Comparison of ENCODE assay signal across 8 cellular contexts in the genomic region with DNA sequence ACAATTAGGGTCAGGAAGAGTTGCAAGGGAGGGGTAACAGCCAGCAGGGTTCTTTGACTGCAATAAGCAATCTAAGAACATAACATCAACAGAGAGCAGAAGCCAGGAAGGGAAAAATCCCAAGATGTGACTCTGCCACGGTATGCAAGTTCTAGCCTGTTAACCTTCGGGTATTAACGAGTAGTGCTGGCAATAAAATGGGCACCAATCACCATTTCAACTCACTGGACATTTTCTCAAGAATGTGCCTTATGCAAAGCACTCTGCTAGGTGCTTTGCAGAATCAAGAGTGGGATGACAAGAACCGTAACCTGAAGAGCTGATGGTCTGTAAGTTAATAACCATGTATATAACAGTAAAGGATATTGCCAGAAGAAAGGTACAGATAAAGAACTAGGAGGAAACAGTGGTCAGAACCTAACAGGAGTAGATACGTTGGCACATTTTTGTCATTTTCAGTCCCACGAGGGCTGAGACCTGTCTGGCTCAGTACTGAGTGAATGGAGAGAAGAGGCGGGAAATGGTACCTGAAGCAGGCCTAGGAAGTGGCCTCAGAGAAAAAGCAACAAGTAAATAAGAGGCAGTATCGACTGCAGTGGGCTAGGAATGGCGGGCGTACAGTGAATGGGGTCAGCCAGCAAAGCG. TPM values are rescaled to one million over a fixed set of nuclear protein-coding genes. Genes with fewer than 3 reads are reported as not detected.
DNase-seq lines count a peak whose midpoint lies in the region; ATAC-seq and TF ChIP-seq lines count a peak whose summit lies in the region.

No MANE protein-coding gene starts in this region.

- H3K9me3 Mint-ChIP-seq in immature natural killer cell: no peaks in the 10 kb centered on the region
- no peaks in the 10 kb centered on the region for H3K9me3 Mint-ChIP-seq in stimulated activated memory B cell treated with anti-CD40 and anti-IgM and Interleukin-4, amounts not matched to agents 10 μg/mL and 1 μg/mL and 100 μg/mL, for 72 hours

- H3K27ac Mint-ChIP-seq in immature natural killer cell: peak overlapping the region; percentile 83 to 98 (median 96)
- H3K27ac Mint-ChIP-seq in stimulated activated memory B cell treated with anti-CD40 and anti-IgM and Interleukin-4, amounts not matched to agents 10 μg/mL and 1 μg/mL and 100 μg/mL, for 72 hours: peak overlapping the region; percentile 82

- intact Hi-C loops in adrenal gland (cut with DNase I) (no loop called here), posterior cingulate gyrus (cut with DNase I) (loop anchor here (5.0 to 10.0 kb wide), 2 partner anchors 143 to 319 kb away; no protein-coding TSS in a partner anchor)

- no peak overlapping the region for H3K4me3 ChIP-seq in KMS-11 (IDR thresholded peaks at IDR 0.05; ENCODE audit: insufficient read depth, low read depth, low read length)
- peak overlapping the region; percentile 50 to 97 (median 84) for H3K4me3 ChIP-seq in adrenal gland

- H3K9ac ChIP-seq in ES-I3 (ENCODE audit: low read depth, low read length) (peak overlapping the region; percentile 94), KMS-11 (peak overlapping the region; percentile 86)

- DNase-seq in adrenal gland (no peak), immature natural killer cell (peak in 1 of 3 donors; percentile 1), posterior cingulate gyrus (no peak)

- H3K36me3 Mint-ChIP-seq in immature natural killer cell: peaks cover 0 to 4% (median 4%) of the 10 kb centered on the region in 3 donors
- no peaks in the 10 kb centered on the region for H3K36me3 Mint-ChIP-seq in stimulated activated memory B cell treated with anti-CD40 and anti-IgM and Interleukin-4, amounts not matched to agents 10 μg/mL and 1 μg/mL and 100 μg/mL, for 72 hours

- peaks cover 2 to 13% (median 7%) of the 10 kb centered on the region in 3 donors for H3K27me3 Mint-ChIP-seq in immature natural killer cell (ENCODE audit: low read depth in 3 of 3)
- no peaks in the 10 kb centered on the region for H3K27me3 Mint-ChIP-seq in stimulated activated memory B cell treated with anti-CD40 and anti-IgM and Interleukin-4, amounts not matched to agents 10 μg/mL and 1 μg/mL and 100 μg/mL, for 72 hours

- H3K4me1 ChIP-seq in ES-I3 (ENCODE audit: insufficient read depth, low read length) (peaks cover 18% of the 10 kb centered on the region), KMS-11 (ENCODE audit: low read depth, poor library complexity, severe bottlenecking) (peaks cover 35% of the 10 kb centered on the region), adrenal gland (replicated peaks in 1 of 2) (peaks cover 12 to 15% of the 10 kb centered on the region in 2 donors)

- WGBS in adrenal gland, 4 donors: 22 to 27% (median 24%) methylated on average over 11 of the region's 11 CpGs

- H3K27me3 ChIP-seq in KMS-11 (ENCODE audit: insufficient read depth, low read depth): no peaks in the 10 kb centered on the region
- no peaks in the 10 kb centered on the region for H3K27me3 ChIP-seq in adrenal gland

- TF ChIP-seq CTCF in KMS-11 (conservative IDR thresholded peaks at IDR 0.05; ENCODE audit: low read depth, low read length) (no peak), adrenal gland (IDR thresholded peaks at IDR 0.05) (no peak)

- H3K9me3 ChIP-seq in ES-I3 (ENCODE audit: control insufficient read depth, insufficient read depth, low read length) (no peaks in the 10 kb centered on the region), adrenal gland (replicated peaks in 1 of 3) (no peaks in the 10 kb centered on the region)

- H3K4me3 Mint-ChIP-seq in immature natural killer cell: peak overlapping the region; percentile 94 to 98 (median 97)
- H3K4me3 Mint-ChIP-seq in stimulated activated memory B cell treated with anti-CD40 and anti-IgM and Interleukin-4, amounts not matched to agents 10 μg/mL and 1 μg/mL and 100 μg/mL, for 72 hours: peak overlapping the region; percentile 91

- H3K4me2 ChIP-seq in KMS-11: peak overlapping the region; percentile 96

- no peaks in the 10 kb centered on the region for H3K36me3 ChIP-seq in ES-I3 (ENCODE audit: insufficient read depth, low read length)
- H3K36me3 ChIP-seq in KMS-11 (ENCODE audit: insufficient read depth): no peaks in the 10 kb centered on the region
- no peaks in the 10 kb centered on the region for H3K36me3 ChIP-seq in adrenal gland (replicated peaks in 1 of 2)

- no peaks in the 10 kb centered on the region for H4K20me1 ChIP-seq in KMS-11 (ENCODE audit: insufficient read depth)

- peaks cover 39 to 57% of the 10 kb centered on the region in 2 donors for H3K4me1 Mint-ChIP-seq in immature natural killer cell
- H3K4me1 Mint-ChIP-seq in stimulated activated memory B cell treated with anti-CD40 and anti-IgM and Interleukin-4, amounts not matched to agents 10 μg/mL and 1 μg/mL and 100 μg/mL, for 72 hours: peaks cover 40% of the 10 kb centered on the region

- no peak for TF ChIP-seq POLR2A in adrenal gland (IDR thresholded peaks at IDR 0.05)

- ATAC-seq in GM21367 (IDR thresholded peaks at IDR 0.05; ENCODE audit: unreplicated experiment) (peak; percentile 1), HG03457 (IDR thresholded peaks at IDR 0.05; ENCODE audit: unreplicated experiment) (no peak)
- no peak for ATAC-seq in stimulated activated memory B cell treated with anti-CD40 and anti-IgM and Interleukin-4, amounts not matched to agents 10 μg/mL and 1 μg/mL and 100 μg/mL, for 72 hours

- H2AFZ ChIP-seq in KMS-11 (ENCODE audit: low read depth): peak overlapping the region; percentile 90

- peaks cover 9% of the 10 kb centered on the region; the same call in 1 of the 2 replicates for H3K79me2 ChIP-seq in KMS-11 (ENCODE audit: insufficient read depth, low read depth)

- H3K27ac ChIP-seq in KMS-11 (peak overlapping the region; percentile 86), adrenal gland (peak overlapping the region; percentile 72 to 90 (median 78))

RNA-seq across cellular contexts. Expression of a gene that starts 2.7 kb away (rescaled TPM):
- total RNA-seq in adrenal gland: 10 to 100 TPM in 6 of 8 donors, 1 to 10 TPM in 2; 5.4 to 53.2 (median 16.4) TPM
- 10 to 100 TPM in 1 of 3 donors, 1 to 10 TPM in 2; 2.8 to 68.2 (median 3.8) TPM for polyA plus RNA-seq in adrenal gland
- polyA plus RNA-seq in immature natural killer cell: 1 to 10 TPM; 2.6 to 9.1 (median 7.3) TPM
